ENCODE assay signal across 1 cellular context in the genomic region with DNA sequence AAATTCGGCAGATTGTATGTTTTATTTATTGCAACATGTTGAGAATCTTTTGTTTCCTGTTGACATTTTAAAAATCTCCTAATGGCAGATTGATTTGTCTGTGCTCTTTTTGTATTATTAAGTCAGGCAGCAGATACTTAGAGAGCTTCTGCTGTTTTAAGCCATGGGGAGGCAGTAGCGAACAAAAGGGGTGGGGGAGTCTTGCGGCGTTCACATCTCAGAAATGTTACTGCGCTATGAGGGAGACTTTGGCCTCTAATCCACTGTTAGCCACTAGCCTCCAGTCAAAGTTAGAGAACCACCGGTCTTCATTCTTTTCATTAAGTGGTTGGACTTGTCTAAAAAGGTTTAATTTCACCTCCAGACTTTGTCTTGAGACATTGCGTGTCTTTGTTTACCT.
TF ChIP-seq lines count a peak whose summit lies in the region.

No MANE protein-coding gene starts in this region.

TF ChIP-seq in K562, 482 proteins besides CTCF, POLR2A, EP300 and RAD21 (continued from another document and continues in another):
- TF ChIP-seq TAF15 (IDR thresholded peaks at IDR 0.05; ENCODE audit: low read depth, low read length), result no peak
- no peak for TF ChIP-seq CLOCK (CRISPR knock-in tag; IDR thresholded peaks at IDR 0.05; ENCODE audit: borderline replicate concordance)
- no peak for TF ChIP-seq MBD2 (IDR thresholded peaks at IDR 0.05; ENCODE audit: borderline replicate concordance, low read depth)
- no peak for TF ChIP-seq ZNF398 (CRISPR knock-in tag; IDR thresholded peaks at IDR 0.05)
- TF ChIP-seq CXXC5 (CRISPR knock-in tag; IDR thresholded peaks at IDR 0.05), result peak; percentile 40; the same call in 1 of the 2 replicates
- TF ChIP-seq U2AF1 (optimal IDR thresholded peaks at IDR 0.05; ENCODE audit: low read depth, low read length), result no peak
- no peak for TF ChIP-seq MTA1 (IDR thresholded peaks at IDR 0.05; ENCODE audit: borderline replicate concordance)
- no peak for TF ChIP-seq XRCC3 (IDR thresholded peaks at IDR 0.05)
- TF ChIP-seq POLR2AphosphoS2 (IDR thresholded peaks at IDR 0.05; ENCODE audit: low read length), result no peak
- no peak for TF ChIP-seq ZNF324 (CRISPR knock-in tag; IDR thresholded peaks at IDR 0.05)
- TF ChIP-seq, protein P1, sequence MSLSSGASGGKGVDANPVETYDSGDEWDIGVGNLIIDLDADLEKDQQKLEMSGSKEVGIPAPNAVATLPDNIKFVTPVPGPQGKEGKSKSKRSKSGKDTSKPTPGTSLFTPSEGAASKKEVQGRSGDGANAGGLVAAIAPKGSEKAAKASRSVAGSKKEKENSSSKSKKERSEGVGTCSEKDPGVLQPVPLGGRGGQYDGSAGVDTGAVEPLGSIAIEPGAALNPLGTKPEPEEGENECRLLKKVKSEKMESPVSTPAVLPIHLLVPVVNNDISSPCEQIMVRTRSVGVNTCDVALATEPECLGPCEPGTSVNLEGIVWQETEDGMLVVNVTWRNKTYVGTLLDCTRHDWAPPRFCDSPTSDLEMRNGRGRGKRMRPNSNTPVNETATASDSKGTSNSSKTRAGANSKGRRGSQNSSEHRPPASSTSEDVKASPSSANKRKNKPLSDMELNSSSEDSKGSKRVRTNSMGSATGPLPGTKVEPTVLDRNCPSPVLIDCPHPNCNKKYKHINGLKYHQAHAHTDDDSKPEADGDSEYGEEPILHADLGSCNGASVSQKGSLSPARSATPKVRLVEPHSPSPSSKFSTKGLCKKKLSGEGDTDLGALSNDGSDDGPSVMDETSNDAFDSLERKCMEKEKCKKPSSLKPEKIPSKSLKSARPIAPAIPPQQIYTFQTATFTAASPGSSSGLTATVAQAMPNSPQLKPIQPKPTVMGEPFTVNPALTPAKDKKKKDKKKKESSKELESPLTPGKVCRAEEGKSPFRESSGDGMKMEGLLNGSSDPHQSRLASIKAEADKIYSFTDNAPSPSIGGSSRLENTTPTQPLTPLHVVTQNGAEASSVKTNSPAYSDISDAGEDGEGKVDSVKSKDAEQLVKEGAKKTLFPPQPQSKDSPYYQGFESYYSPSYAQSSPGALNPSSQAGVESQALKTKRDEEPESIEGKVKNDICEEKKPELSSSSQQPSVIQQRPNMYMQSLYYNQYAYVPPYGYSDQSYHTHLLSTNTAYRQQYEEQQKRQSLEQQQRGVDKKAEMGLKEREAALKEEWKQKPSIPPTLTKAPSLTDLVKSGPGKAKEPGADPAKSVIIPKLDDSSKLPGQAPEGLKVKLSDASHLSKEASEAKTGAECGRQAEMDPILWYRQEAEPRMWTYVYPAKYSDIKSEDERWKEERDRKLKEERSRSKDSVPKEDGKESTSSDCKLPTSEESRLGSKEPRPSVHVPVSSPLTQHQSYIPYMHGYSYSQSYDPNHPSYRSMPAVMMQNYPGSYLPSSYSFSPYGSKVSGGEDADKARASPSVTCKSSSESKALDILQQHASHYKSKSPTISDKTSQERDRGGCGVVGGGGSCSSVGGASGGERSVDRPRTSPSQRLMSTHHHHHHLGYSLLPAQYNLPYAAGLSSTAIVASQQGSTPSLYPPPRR (CRISPR knock-in tag; IDR thresholded peaks at IDR 0.05; ENCODE audit: borderline replicate concordance), result no peak
- TF ChIP-seq OTX1 (CRISPR knock-in tag; IDR thresholded peaks at IDR 0.05), result no peak
- TF ChIP-seq ZNF507 (tag; conservative IDR thresholded peaks at IDR 0.05), result no peak
- TF ChIP-seq ARNT (IDR thresholded peaks at IDR 0.05), result 0 out of 4 replicates have a peak, but pooled peaks of 1 of the 2 experiments have one; percentile 24
- TF ChIP-seq EWSR1 (IDR thresholded peaks at IDR 0.05; ENCODE audit: borderline replicate concordance, low read depth, partially characterized antibody), result no peak
- no peak for TF ChIP-seq HLTF (IDR thresholded peaks at IDR 0.05)
- TF ChIP-seq, protein P2, sequence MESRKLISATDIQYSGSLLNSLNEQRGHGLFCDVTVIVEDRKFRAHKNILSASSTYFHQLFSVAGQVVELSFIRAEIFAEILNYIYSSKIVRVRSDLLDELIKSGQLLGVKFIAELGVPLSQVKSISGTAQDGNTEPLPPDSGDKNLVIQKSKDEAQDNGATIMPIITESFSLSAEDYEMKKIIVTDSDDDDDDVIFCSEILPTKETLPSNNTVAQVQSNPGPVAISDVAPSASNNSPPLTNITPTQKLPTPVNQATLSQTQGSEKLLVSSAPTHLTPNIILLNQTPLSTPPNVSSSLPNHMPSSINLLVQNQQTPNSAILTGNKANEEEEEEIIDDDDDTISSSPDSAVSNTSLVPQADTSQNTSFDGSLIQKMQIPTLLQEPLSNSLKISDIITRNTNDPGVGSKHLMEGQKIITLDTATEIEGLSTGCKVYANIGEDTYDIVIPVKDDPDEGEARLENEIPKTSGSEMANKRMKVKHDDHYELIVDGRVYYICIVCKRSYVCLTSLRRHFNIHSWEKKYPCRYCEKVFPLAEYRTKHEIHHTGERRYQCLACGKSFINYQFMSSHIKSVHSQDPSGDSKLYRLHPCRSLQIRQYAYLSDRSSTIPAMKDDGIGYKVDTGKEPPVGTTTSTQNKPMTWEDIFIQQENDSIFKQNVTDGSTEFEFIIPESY (CRISPR knock-in tag; IDR thresholded peaks at IDR 0.05), result peak; percentile 99
- no peak for TF ChIP-seq SPI1 (IDR thresholded peaks at IDR 0.05; ENCODE audit: borderline replicate concordance, low read depth, low read length)
- no peak for TF ChIP-seq STAT5A (IDR thresholded peaks at IDR 0.05; ENCODE audit: borderline replicate concordance, low read length)
- peak in 1 of 2 experiments; percentile 75; a peak in 2 of 4 replicates for TF ChIP-seq MAZ (CRISPR knock-in tag; conservative IDR thresholded peaks at IDR 0.05 in 1 of 2, IDR thresholded peaks at IDR 0.05 in 1 of 2)
- TF ChIP-seq, protein P3, sequence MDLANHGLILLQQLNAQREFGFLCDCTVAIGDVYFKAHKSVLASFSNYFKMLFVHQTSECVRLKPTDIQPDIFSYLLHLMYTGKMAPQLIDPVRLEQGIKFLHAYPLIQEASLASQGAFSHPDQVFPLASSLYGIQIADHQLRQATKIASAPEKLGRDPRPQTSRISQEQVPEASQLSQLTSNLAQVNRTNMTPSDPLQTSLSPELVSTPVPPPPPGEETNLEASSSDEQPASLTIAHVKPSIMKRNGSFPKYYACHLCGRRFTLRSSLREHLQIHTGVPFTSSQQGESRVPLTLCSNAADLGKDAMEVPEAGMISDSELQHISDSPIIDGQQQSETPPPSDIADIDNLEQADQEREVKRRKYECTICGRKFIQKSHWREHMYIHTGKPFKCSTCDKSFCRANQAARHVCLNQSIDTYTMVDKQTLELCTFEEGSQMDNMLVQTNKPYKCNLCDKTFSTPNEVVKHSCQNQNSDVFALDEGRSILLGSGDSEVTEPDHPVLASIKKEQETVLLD (IDR thresholded peaks at IDR 0.05), result no peak
- 0 out of 2 replicates have a peak, but pooled peaks have one; percentile 16 for TF ChIP-seq EHMT2 (IDR thresholded peaks at IDR 0.05)
- TF ChIP-seq E2F4 (CRISPR knock-in tag; IDR thresholded peaks at IDR 0.05; ENCODE audit: low read depth), result no peak
- no peak for TF ChIP-seq SETDB1 (IDR thresholded peaks at IDR 0.05; ENCODE audit: low read length)
- TF ChIP-seq FOXJ3 (CRISPR knock-in tag; IDR thresholded peaks at IDR 0.05), result no peak
- TF ChIP-seq ZNF134 (CRISPR knock-in tag; conservative IDR thresholded peaks at IDR 0.05), result no peak
- peak; percentile 60; the same call in 1 of the 2 replicates for TF ChIP-seq CHAMP1 (IDR thresholded peaks at IDR 0.05)
- TF ChIP-seq NR3C1 (CRISPR knock-in tag; IDR thresholded peaks at IDR 0.05), result no peak
- TF ChIP-seq, protein P4, sequence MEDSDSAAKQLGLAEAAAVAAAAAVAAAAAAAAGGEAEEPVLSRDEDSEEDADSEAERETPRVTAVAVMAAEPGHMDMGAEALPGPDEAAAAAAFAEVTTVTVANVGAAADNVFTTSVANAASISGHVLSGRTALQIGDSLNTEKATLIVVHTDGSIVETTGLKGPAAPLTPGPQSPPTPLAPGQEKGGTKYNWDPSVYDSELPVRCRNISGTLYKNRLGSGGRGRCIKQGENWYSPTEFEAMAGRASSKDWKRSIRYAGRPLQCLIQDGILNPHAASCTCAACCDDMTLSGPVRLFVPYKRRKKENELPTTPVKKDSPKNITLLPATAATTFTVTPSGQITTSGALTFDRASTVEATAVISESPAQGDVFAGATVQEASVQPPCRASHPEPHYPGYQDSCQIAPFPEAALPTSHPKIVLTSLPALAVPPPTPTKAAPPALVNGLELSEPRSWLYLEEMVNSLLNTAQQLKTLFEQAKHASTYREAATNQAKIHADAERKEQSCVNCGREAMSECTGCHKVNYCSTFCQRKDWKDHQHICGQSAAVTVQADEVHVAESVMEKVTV (CRISPR knock-in tag; IDR thresholded peaks at IDR 0.05), result peak; percentile 3; the same call in 1 of the 2 replicates
- peak in 1 of 2 experiments; percentile 73; a peak in 1 of 3 replicates for TF ChIP-seq CBX3 (IDR thresholded peaks at IDR 0.05; ENCODE audit: borderline replicate concordance in 1 of 2, low read length in 2 of 2)
- no peak for TF ChIP-seq ZNF780A (CRISPR knock-in tag; IDR thresholded peaks at IDR 0.05)
- TF ChIP-seq MAFK (IDR thresholded peaks at IDR 0.05; ENCODE audit: low read length), result no peak
- TF ChIP-seq TAF1 (IDR thresholded peaks at IDR 0.05; ENCODE audit: control insufficient read depth, extremely low read depth, insufficient read depth, low read length, severe bottlenecking), result no peak
- TF ChIP-seq NR2C2 (CRISPR knock-in tag; IDR thresholded peaks at IDR 0.05), result no peak
- no peak for TF ChIP-seq NR2C2 (tag; IDR thresholded peaks at IDR 0.05)
- no peak for TF ChIP-seq SMARCA4 (IDR thresholded peaks at IDR 0.05)
- TF ChIP-seq ZNF384 (IDR thresholded peaks at IDR 0.05; ENCODE audit: low read depth, low read length), result no peak
- peak; percentile 54; the same call in 1 of the 2 replicates for TF ChIP-seq ZBTB7A (IDR thresholded peaks at IDR 0.05; ENCODE audit: borderline replicate concordance, control insufficient read depth, low read depth, low read length)
- no peak for TF ChIP-seq NFYB (IDR thresholded peaks at IDR 0.05; ENCODE audit: extremely low read depth, insufficient read length)
- TF ChIP-seq CREM (IDR thresholded peaks at IDR 0.05; ENCODE audit: low read depth), result no peak
- no peak for TF ChIP-seq HOMEZ (CRISPR knock-in tag; IDR thresholded peaks at IDR 0.05)
